ENCODE assay signal across 29 cellular contexts in genomic region chr4:18397681-18398080, GRCh38.
DNase-seq lines count a peak whose midpoint lies in the region; ATAC-seq, FAIRE-seq and TF ChIP-seq lines count a peak whose summit lies in the region.
"Had no signal": no experiment of that assay in that cellular context is flagged by ENCODE, and none has a peak within 500 bp of the region (broad histone marks: within the 10 kb centered on the region; RNA-seq: fewer than 3 reads in every experiment).

No MANE protein-coding gene starts in this region.

- DNase-seq in DMS53 (lab: John Stamatoyannopoulos, UW) (peak; percentile 19), DMS53 treated with DMSO at 0.1 percent for 48 hours (lab: John Stamatoyannopoulos, UW; ENCODE audit: unreplicated experiment) (no peak), NCI-H2227 (lab: John Stamatoyannopoulos, UW; ENCODE audit: unreplicated experiment) (peak; percentile 20), esophagus muscularis mucosa (ENCODE audit: extremely low spot score) (peak; percentile 50), neuronal stem cell (ENCODE audit: low spot score) (no peak), MM.1S (no peak), urothelium cell line (ENCODE audit: low spot score) (no peak)
- DNase-seq: BE2C; CD8-positive, alpha-beta memory T cell; DMS 273 treated with DMSO at 0.1 percent for 48 hours; DND-41; GOT3; HFFc6; Kasumi-1; MV-4-11; NCI-H1105; NCI-H187; NCI-H2081 treated with DMSO at 0.1 percent for 48 hours; NCI-H446 treated with DMSO at 0.1 percent for 48 hours; NCI-H526; SHP77 treated with DMSO at 0.1 percent for 48 hours had no signal

- no peaks in the 10 kb centered on the region for H3K79me1 ChIP-seq in neuronal stem cell (ENCODE audit: low read depth, low read length)

- no peaks in the 10 kb centered on the region for H3K79me2 ChIP-seq in MM.1S (ENCODE audit: low read length)

- no peak for ATAC-seq in GM18907 (IDR thresholded peaks at IDR 0.05; ENCODE audit: unreplicated experiment)
- ATAC-seq: K562, Panc1 had no signal

- TF ChIP-seq EP300 in esophagus muscularis mucosa (IDR thresholded peaks at IDR 0.05) = no peak

- no peak overlapping the region for H2AK5ac ChIP-seq in neuronal stem cell (ENCODE audit: low read depth, low read length)

- no peak overlapping the region for H2BK15ac ChIP-seq in neuronal stem cell (ENCODE audit: low read length)

- H3K4me1 ChIP-seq in esophagus muscularis mucosa (no peaks in the 10 kb centered on the region), neuronal stem cell (ENCODE audit: control insufficient read depth in 2 of 2, insufficient read depth in 1 of 2, low read depth in 1 of 2, low read length in 2 of 2) (peaks cover 9 to 20% of the 10 kb centered on the region in 2 donors), MM.1S (ENCODE audit: low read length) (no peaks in the 10 kb centered on the region)
- H3K4me1 ChIP-seq: HAP-1 had no signal

- no peak overlapping the region for H4K91ac ChIP-seq in neuronal stem cell (ENCODE audit: low read depth, low read length, poor library complexity)

- H3K27me3 ChIP-seq in esophagus muscularis mucosa (no peaks in the 10 kb centered on the region), neuronal stem cell (ENCODE audit: control insufficient read depth in 3 of 3, insufficient read depth in 3 of 3, low read depth in 1 of 3, low read length in 3 of 3) (no peaks in the 10 kb centered on the region), MM.1S (replicated peaks; ENCODE audit: insufficient read depth, low read length) (no peaks in the 10 kb centered on the region)

- no peak for TF ChIP-seq POLR2A in esophagus muscularis mucosa (IDR thresholded peaks at IDR 0.05; ENCODE audit: low read depth)

- H3K36me3 ChIP-seq in esophagus muscularis mucosa (no peaks in the 10 kb centered on the region), neuronal stem cell (replicated peaks in 1 of 2; ENCODE audit: control insufficient read depth in 2 of 2, insufficient read depth in 2 of 2, low read length in 2 of 2) (no peaks in the 10 kb centered on the region), MM.1S (replicated peaks; ENCODE audit: insufficient read depth, low read length) (no peaks in the 10 kb centered on the region)
- H3K36me3 ChIP-seq: BE2C, HAP-1 had no signal

- H4K20me1 ChIP-seq in MM.1S (ENCODE audit: insufficient read depth, low read length) = no peaks in the 10 kb centered on the region

- no peaks in the 10 kb centered on the region for H3F3A ChIP-seq in MM.1S (ENCODE audit: insufficient read depth, low read length)

- no peak overlapping the region for H3K23ac ChIP-seq in neuronal stem cell (ENCODE audit: low read depth, low read length, poor library complexity)

- no peak overlapping the region for H3K14ac ChIP-seq in neuronal stem cell (ENCODE audit: low read length)

- TF ChIP-seq CTCF in esophagus muscularis mucosa (IDR thresholded peaks at IDR 0.05) (no peak), MM.1S (IDR thresholded peaks at IDR 0.05; ENCODE audit: low read length) (no peak)

- H3K4me3 ChIP-seq in esophagus muscularis mucosa (no peak overlapping the region), neuronal stem cell (ENCODE audit: low read length in 2 of 2) (no peak overlapping the region), MM.1S (ENCODE audit: low read length) (no peak overlapping the region)
- H3K4me3 ChIP-seq: HAP-1, K562, SK-N-MC had no signal

- H3K9ac ChIP-seq in neuronal stem cell (ENCODE audit: low read depth, low read length, poor library complexity) (no peak overlapping the region), MM.1S (ENCODE audit: low read length) (no peak overlapping the region)

- WGBS in esophagus muscularis mucosa = 56% methylated on average over 1 of the region's 1 CpG
- no CpG with 5 or more reads among the region's 1 CpG for WGBS in neuronal stem cell (ENCODE audit: extremely low coverage in 2 of 2, insufficient read length in 2 of 2, insufficient replicate concordance in 1 of 2), 2 donors

- FAIRE-seq in urothelium cell line (lab: Jason Lieb, UNC) = no peak
- FAIRE-seq: GM18507, HTR-8/SVneo, K562 had no signal

- H3K27ac ChIP-seq in esophagus muscularis mucosa (replicated peaks in 1 of 4) (no peak overlapping the region), neuronal stem cell (replicated peaks; ENCODE audit: low read length) (no peak overlapping the region), MM.1S (ENCODE audit: low read length) (no peak overlapping the region)
- H3K27ac ChIP-seq: 22Rv1, SK-N-MC had no signal

- intact Hi-C loops in esophagus muscularis mucosa (cut with DNase I) = no loop called here

- H3K9me3 ChIP-seq in esophagus muscularis mucosa (no peaks in the 10 kb centered on the region), neuronal stem cell (replicated peaks in 1 of 2; ENCODE audit: control insufficient read depth in 2 of 2, insufficient read depth in 1 of 2, low read depth in 1 of 2, low read length in 2 of 2) (no peaks in the 10 kb centered on the region), MM.1S (replicated peaks; ENCODE audit: insufficient read depth, low read length) (no peaks in the 10 kb centered on the region)
- H3K9me3 ChIP-seq: BE2C, HAP-1 had no signal

- H2BK12ac ChIP-seq in neuronal stem cell (ENCODE audit: low read length) = no peak overlapping the region

- H3K9me2 ChIP-seq in MM.1S (replicated peaks; ENCODE audit: insufficient read depth, low read length) = no peaks in the 10 kb centered on the region

- no peak overlapping the region for H4K8ac ChIP-seq in neuronal stem cell (ENCODE audit: low read depth, low read length)

- H3K4ac ChIP-seq in neuronal stem cell (ENCODE audit: low read length) = no peak overlapping the region

- H3K18ac ChIP-seq in neuronal stem cell (ENCODE audit: low read length) = no peak overlapping the region

- H3K4me2 ChIP-seq in neuronal stem cell (ENCODE audit: insufficient read depth, low read length, poor library complexity, severe bottlenecking) = no peak overlapping the region
- no peak overlapping the region for H3K4me2 ChIP-seq in MM.1S (ENCODE audit: low read depth, low read length)

- H2BK5ac ChIP-seq in neuronal stem cell (ENCODE audit: low read length) = no peak overlapping the region

- H2AFZ ChIP-seq in neuronal stem cell (ENCODE audit: low read length) (peak overlapping the region; percentile 25), MM.1S (ENCODE audit: low read length) (no peak overlapping the region)

- H2BK120ac ChIP-seq in neuronal stem cell (ENCODE audit: low read depth, low read length) = no peak overlapping the region

Comparison
In these comparisons a context has a peak if more than half of its experiments do, and no peak if none do; other contexts are left out.
1. DNase-seq: peak in DMS53 (single experiment), NCI-H2227 (single experiment) and esophagus muscularis mucosa (single experiment); none in DMS53 treated with DMSO at 0.1 percent for 48 hours (single experiment), neuronal stem cell (single experiment), MM.1S (single experiment) and urothelium cell line (single experiment).